In the genomic region with DNA sequence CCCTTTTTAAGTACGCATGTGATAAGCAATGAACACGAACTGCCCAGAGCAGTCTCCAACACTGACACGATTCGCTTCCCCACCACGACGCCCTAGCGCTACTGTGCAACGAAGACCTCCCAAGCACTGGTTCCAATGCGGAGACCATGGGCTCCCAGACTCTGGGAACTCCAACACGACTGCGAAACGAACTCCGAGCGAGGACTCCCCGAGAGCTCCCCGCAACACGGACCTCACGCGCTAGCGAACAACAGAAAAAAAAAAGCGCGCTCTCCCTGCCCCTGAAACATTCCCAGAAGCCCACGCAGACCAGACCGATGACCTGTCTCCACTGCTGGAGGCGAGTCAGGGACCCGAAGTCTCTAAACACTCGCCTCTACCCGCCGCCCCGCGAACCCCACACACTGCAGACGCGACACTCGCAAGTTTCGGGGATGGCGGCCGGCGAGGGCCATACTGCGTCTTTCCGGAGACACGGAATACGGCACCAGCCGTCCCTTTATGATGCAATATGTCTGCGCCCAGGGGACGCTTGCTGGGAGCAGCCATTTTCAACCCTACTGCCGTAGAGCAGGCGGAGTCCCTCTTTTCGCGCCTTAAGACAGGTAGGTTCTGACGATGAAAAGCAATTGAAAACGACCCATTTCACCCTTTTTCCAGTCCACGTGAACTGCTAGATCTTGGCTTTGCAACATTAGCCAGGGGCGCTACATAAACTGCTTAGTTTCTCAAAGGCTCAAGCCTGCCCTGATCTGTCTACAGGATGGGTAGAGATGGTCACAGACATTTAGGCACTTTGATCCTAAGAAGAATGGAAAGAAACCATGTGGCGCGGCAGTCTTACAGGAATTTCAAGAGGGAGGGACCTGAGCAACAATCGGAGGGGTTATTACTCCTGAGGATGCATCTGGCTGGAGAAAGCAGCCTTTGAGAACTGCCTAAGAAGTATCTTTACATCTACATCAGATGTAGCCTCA, we compare ENCODE assay signal across 8 cellular contexts. TPM values are rescaled to one million over a fixed set of nuclear protein-coding genes. Genes with fewer than 3 reads are reported as not detected.
DNase-seq lines count a peak whose midpoint lies in the region; ATAC-seq and TF ChIP-seq lines count a peak whose summit lies in the region.

A gene (minus strand): TSS at position 430 of the 977 bp plus-strand sequence. CDS start 7,569 bp downstream, outside the sequence.

- H3K36me3 Mint-ChIP-seq in HFFc6 (ENCODE audit: low read depth) = peaks cover 92% of the 10 kb centered on the region

- peak within 1 kb of the TSS; percentile 92 for H3K4me3 Mint-ChIP-seq in HFFc6

- no peaks in the 10 kb centered on the region for H3K4me1 Mint-ChIP-seq in HFFc6 (ENCODE audit: low read depth)

- H3K27me3 Mint-ChIP-seq in HFFc6 (ENCODE audit: insufficient read depth) = no peaks in the 10 kb centered on the region; the same call in 1 of the 2 replicates

- peak within 1 kb of the TSS; percentile 60; the same call in 1 of the 2 replicates for H3K27ac Mint-ChIP-seq in HFFc6

- peak within 1 kb of the TSS; percentile 66 for H3K4me3 ChIP-seq in skeletal muscle cell (ENCODE audit: low read depth, low read length)

- ATAC-seq in HG02885 (IDR thresholded peaks at IDR 0.05; ENCODE audit: poor library complexity, unreplicated experiment) (no peak), GM19351 (IDR thresholded peaks at IDR 0.05; ENCODE audit: unreplicated experiment) (no peak)

- DNase-seq in HFFc6 = peak; percentile 26
- peak; percentile 57 for DNase-seq in activated CD4-positive, CD25-positive, alpha-beta regulatory T cell treated with anti-CD3 and anti-CD28 coated beads, Interleukin-2, amount 50 U/mL, for 72 hours
- peak; percentile 67 for DNase-seq in cerebellar cortex (ENCODE audit: low spot score)
- peak; percentile 89 for DNase-seq in iPS-NIHi7 (ENCODE audit: extremely low spot score)
- DNase-seq in skeletal muscle cell (ENCODE audit: low read depth) = peak; percentile 81
- no peak for DNase-seq in DMS79 (lab: John Stamatoyannopoulos, UW)

- peaks cover 86% of the 10 kb centered on the region for H3K9me3 Mint-ChIP-seq in HFFc6

- no peak for TF ChIP-seq CTCF in HFFc6 (IDR thresholded peaks at IDR 0.05)

RNA-seq across cellular contexts. Expression of the gene that starts here (rescaled TPM):
- total RNA-seq in HFFc6 (2021; fragmentation: NEBNext Ultra II Directional; extraction: Animal tissue kit (Norgen Biotek cat#: 25700)) = 1 to 10 TPM; 1.7 to 2.0 (median 1.8) TPM
